8 cellular contexts compared by ENCODE assay signal in the genomic region with DNA sequence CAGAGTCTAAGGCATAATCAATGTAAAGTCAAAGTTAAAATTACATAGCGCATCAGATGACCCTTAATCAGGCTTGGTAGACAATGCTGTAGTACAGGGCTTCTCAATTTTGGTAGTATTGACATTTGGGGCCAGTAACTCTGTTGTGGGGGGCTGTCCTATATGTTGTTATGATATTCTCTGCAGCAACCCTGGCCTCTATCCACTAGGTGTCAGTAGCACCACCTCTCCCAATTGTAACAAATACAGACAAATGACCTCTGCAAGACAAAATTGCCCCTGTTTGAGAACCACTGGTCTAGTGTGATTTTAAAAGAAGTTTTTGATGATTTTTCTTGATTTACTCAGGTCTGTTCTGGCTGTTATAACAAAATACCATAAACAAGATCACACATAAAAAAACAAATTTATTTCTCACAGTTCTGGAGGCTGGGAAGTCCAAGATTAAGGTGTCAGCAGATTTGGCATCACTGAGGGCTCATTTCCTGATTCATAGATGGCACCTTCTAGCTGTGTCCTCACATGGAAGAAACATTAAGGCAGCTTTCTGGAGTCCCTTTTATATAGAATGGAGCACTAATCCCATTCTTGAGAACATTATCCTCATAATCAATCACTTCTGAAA. TPM values are rescaled to one million over a fixed set of nuclear protein-coding genes. Genes with fewer than 3 reads are reported as not detected.
DNase-seq lines count a peak whose midpoint lies in the region; ATAC-seq and TF ChIP-seq lines count a peak whose summit lies in the region.

No MANE protein-coding gene starts in this region.

- TF ChIP-seq POLR2A in prostate gland (IDR thresholded peaks at IDR 0.05): no peak

- H3K27me3 Mint-ChIP-seq in WTC11 (ENCODE audit: low read depth): peaks cover 5% of the 10 kb centered on the region; the same call in 1 of the 2 replicates

- H3K4me3 ChIP-seq in fibroblast of villous mesenchyme (ENCODE audit: low read depth, low read length) (no peak overlapping the region), prostate gland (no peak overlapping the region)

- CTCF ChIA-PET in WTC11 (lab: Charles Lee): interaction anchor here (1.2 to 2.6 kb wide), 3 partner anchors 19 to 90 kb away, joined by 4 to 18 read pairs (median 6); a partner anchor contains a TSS

- DNase-seq in CD1c-positive myeloid dendritic cell (ENCODE audit: extremely low spot score): peak; percentile 57
- DNase-seq in NAMALWA (ENCODE audit: low spot score): peak; percentile 84
- peak; percentile 20 for DNase-seq in WTC11 (ENCODE audit: low spot score)
- peak; percentile 39 for DNase-seq in fibroblast of villous mesenchyme (ENCODE audit: low read depth)
- DNase-seq in prostate gland (ENCODE audit: low spot score): peak; percentile 23
- no peak for DNase-seq in stimulated activated CD8-positive, alpha-beta memory T cell treated with anti-CD3 and anti-CD28 coated beads, Interleukin-4, amount 100 ng/mL, for 48 hours

- H3K27ac ChIP-seq in prostate gland: no peak overlapping the region

- H3K4me1 ChIP-seq in prostate gland (replicated peaks): no peaks in the 10 kb centered on the region

- no peaks in the 10 kb centered on the region for H3K9me3 ChIP-seq in prostate gland

- H3K9me3 Mint-ChIP-seq in WTC11: peaks cover 5% of the 10 kb centered on the region; the same call in 1 of the 2 replicates

- 100% methylated on average over 1 of the region's 1 CpG for WGBS in prostate gland

- H3K4me3 Mint-ChIP-seq in WTC11: no peak overlapping the region

- intact Hi-C loops in prostate gland (cut with DNase I): no loop called here

- H3K36me3 Mint-ChIP-seq in WTC11: no peaks in the 10 kb centered on the region

- TF ChIP-seq CTCF in WTC11 (IDR thresholded peaks at IDR 0.05) (peak; percentile 61), fibroblast of villous mesenchyme (IDR thresholded peaks at IDR 0.05; ENCODE audit: insufficient read depth, low read depth, low read length) (peak; percentile 87), prostate gland (IDR thresholded peaks at IDR 0.05) (peak in 3 of 4 experiments; percentile 36 to 56 (median 46))

- no peaks in the 10 kb centered on the region for H3K36me3 ChIP-seq in prostate gland

- POLR2A ChIA-PET in WTC11 (lab: Charles Lee): interaction anchor here (0.5 to 1.6 kb wide), 2 partner anchors 86 to 878 kb away, joined by 3 to 10 read pairs; a partner anchor contains a TSS

- ATAC-seq in GM18502 (IDR thresholded peaks at IDR 0.05; ENCODE audit: poor library complexity, unreplicated experiment) (peak; percentile 95), HG02763 (IDR thresholded peaks at IDR 0.05; ENCODE audit: unreplicated experiment) (peak; percentile 86), WTC11 (peak; percentile 65)

- peaks cover 38% of the 10 kb centered on the region for H3K4me1 Mint-ChIP-seq in WTC11

- no peak overlapping the region for H3K27ac Mint-ChIP-seq in WTC11

- H3K27me3 ChIP-seq in prostate gland (replicated peaks; ENCODE audit: insufficient read depth): no peaks in the 10 kb centered on the region

TF ChIP-seq in WTC11, 78 proteins besides CTCF, POLR2A, EP300 and RAD21 (continues in another document):
- TF ChIP-seq ZNF671 (CRISPR knock-in tag; IDR thresholded peaks at IDR 0.05): no peak
- TF ChIP-seq, protein P1, sequence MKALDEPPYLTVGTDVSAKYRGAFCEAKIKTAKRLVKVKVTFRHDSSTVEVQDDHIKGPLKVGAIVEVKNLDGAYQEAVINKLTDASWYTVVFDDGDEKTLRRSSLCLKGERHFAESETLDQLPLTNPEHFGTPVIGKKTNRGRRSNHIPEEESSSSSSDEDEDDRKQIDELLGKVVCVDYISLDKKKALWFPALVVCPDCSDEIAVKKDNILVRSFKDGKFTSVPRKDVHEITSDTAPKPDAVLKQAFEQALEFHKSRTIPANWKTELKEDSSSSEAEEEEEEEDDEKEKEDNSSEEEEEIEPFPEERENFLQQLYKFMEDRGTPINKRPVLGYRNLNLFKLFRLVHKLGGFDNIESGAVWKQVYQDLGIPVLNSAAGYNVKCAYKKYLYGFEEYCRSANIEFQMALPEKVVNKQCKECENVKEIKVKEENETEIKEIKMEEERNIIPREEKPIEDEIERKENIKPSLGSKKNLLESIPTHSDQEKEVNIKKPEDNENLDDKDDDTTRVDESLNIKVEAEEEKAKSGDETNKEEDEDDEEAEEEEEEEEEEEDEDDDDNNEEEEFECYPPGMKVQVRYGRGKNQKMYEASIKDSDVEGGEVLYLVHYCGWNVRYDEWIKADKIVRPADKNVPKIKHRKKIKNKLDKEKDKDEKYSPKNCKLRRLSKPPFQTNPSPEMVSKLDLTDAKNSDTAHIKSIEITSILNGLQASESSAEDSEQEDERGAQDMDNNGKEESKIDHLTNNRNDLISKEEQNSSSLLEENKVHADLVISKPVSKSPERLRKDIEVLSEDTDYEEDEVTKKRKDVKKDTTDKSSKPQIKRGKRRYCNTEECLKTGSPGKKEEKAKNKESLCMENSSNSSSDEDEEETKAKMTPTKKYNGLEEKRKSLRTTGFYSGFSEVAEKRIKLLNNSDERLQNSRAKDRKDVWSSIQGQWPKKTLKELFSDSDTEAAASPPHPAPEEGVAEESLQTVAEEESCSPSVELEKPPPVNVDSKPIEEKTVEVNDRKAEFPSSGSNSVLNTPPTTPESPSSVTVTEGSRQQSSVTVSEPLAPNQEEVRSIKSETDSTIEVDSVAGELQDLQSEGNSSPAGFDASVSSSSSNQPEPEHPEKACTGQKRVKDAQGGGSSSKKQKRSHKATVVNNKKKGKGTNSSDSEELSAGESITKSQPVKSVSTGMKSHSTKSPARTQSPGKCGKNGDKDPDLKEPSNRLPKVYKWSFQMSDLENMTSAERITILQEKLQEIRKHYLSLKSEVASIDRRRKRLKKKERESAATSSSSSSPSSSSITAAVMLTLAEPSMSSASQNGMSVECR (CRISPR knock-in tag; IDR thresholded peaks at IDR 0.05; ENCODE audit: borderline replicate concordance): no peak
- TF ChIP-seq, protein P2, sequence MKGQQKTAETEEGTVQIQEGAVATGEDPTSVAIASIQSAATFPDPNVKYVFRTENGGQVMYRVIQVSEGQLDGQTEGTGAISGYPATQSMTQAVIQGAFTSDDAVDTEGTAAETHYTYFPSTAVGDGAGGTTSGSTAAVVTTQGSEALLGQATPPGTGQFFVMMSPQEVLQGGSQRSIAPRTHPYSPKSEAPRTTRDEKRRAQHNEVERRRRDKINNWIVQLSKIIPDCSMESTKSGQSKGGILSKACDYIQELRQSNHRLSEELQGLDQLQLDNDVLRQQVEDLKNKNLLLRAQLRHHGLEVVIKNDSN (CRISPR knock-in tag; IDR thresholded peaks at IDR 0.05): no peak
- TF ChIP-seq, protein P3, sequence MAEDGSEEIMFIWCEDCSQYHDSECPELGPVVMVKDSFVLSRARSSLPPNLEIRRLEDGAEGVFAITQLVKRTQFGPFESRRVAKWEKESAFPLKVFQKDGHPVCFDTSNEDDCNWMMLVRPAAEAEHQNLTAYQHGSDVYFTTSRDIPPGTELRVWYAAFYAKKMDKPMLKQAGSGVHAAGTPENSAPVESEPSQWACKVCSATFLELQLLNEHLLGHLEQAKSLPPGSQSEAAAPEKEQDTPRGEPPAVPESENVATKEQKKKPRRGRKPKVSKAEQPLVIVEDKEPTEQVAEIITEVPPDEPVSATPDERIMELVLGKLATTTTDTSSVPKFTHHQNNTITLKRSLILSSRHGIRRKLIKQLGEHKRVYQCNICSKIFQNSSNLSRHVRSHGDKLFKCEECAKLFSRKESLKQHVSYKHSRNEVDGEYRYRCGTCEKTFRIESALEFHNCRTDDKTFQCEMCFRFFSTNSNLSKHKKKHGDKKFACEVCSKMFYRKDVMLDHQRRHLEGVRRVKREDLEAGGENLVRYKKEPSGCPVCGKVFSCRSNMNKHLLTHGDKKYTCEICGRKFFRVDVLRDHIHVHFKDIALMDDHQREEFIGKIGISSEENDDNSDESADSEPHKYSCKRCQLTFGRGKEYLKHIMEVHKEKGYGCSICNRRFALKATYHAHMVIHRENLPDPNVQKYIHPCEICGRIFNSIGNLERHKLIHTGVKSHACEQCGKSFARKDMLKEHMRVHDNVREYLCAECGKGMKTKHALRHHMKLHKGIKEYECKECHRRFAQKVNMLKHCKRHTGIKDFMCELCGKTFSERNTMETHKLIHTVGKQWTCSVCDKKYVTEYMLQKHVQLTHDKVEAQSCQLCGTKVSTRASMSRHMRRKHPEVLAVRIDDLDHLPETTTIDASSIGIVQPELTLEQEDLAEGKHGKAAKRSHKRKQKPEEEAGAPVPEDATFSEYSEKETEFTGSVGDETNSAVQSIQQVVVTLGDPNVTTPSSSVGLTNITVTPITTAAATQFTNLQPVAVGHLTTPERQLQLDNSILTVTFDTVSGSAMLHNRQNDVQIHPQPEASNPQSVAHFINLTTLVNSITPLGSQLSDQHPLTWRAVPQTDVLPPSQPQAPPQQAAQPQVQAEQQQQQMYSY (CRISPR knock-in tag; IDR thresholded peaks at IDR 0.05): no peak
- no peak for TF ChIP-seq TEAD1 (CRISPR knock-in tag; IDR thresholded peaks at IDR 0.05)
- TF ChIP-seq JUN (CRISPR knock-in tag; IDR thresholded peaks at IDR 0.05): no peak
- TF ChIP-seq, protein P4, sequence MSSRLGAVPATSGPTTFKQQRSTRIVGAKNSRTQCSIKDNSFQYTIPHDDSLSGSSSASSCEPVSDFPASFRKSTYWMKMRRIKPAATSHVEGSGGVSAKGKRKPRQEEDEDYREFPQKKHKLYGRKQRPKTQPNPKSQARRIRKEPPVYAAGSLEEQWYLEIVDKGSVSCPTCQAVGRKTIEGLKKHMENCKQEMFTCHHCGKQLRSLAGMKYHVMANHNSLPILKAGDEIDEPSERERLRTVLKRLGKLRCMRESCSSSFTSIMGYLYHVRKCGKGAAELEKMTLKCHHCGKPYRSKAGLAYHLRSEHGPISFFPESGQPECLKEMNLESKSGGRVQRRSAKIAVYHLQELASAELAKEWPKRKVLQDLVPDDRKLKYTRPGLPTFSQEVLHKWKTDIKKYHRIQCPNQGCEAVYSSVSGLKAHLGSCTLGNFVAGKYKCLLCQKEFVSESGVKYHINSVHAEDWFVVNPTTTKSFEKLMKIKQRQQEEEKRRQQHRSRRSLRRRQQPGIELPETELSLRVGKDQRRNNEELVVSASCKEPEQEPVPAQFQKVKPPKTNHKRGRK (CRISPR knock-in tag; IDR thresholded peaks at IDR 0.05; ENCODE audit: borderline replicate concordance): no peak
- TF ChIP-seq NFYB (CRISPR knock-in tag; conservative IDR thresholded peaks at IDR 0.05; ENCODE audit: low read depth): no peak

RNA-seq across cellular contexts. Expression of a gene that starts 37.6 kb away (rescaled TPM):
- total RNA-seq in WTC11 (2021): 1.2 TPM in 3 replicates
- total RNA-seq in fibroblast of villous mesenchyme: 2.9 and 3.5 TPM in 2 replicates
- total RNA-seq in prostate gland: 10 to 100 TPM; 23.6 to 31.0 TPM
